ENCODE assay signal across 30 cellular contexts in genomic region chr12:122295877-122296276, GRCh38.
"Had no signal": no experiment of that assay in that cellular context is flagged by ENCODE, and none has a peak within 500 bp of the region (broad histone marks: within the 10 kb centered on the region; RNA-seq: fewer than 3 reads in every experiment).

No MANE protein-coding gene starts in this region.

- DNase-seq: colonic mucosa; cortex of kidney; dermis blood vessel endothelial cell; dorsolateral prefrontal cortex; effector CD4-positive, alpha-beta T cell; effector CD8-positive, alpha-beta T cell; effector memory CD4-positive, alpha-beta T cell; effector memory CD8-positive, alpha-beta T cell; endodermal cell; erythroblast; esophagus squamous epithelium; foreskin fibroblast; foreskin keratinocyte; foreskin melanocyte; gastrocnemius medialis; glutamatergic neuron; head of caudate nucleus; heart left ventricle; heart right ventricle; hippocampal formation had no signal

- H3K4me3 ChIP-seq: colonic mucosa, coronary artery, dorsolateral prefrontal cortex, esophagus muscularis mucosa, esophagus squamous epithelium, gastrocnemius medialis, gastroesophageal sphincter, heart left ventricle, heart right ventricle, hepatocyte had no signal

- H2AFZ ChIP-seq: hepatocyte had no signal

- ATAC-seq: effector memory CD8-positive, alpha-beta T cell; esophagus mucosa; foreskin keratinocyte; gastrocnemius medialis; gastroesophageal sphincter; heart left ventricle; heart right ventricle had no signal

- H3K27me3 ChIP-seq: colonic mucosa, dorsolateral prefrontal cortex, esophagus muscularis mucosa, esophagus squamous epithelium, foreskin keratinocyte, gastrocnemius medialis, gastroesophageal sphincter, heart left ventricle, heart right ventricle, hepatocyte had no signal

- H3K4me1 ChIP-seq: colonic mucosa, esophagus squamous epithelium, foreskin keratinocyte, gastrocnemius medialis, gastroesophageal sphincter, heart left ventricle, heart right ventricle had no signal

- H3K27ac ChIP-seq: colonic mucosa, coronary artery, epithelial cell of prostate, esophagus muscularis mucosa, esophagus squamous epithelium, foreskin keratinocyte, gastrocnemius medialis, gastroesophageal sphincter, heart left ventricle, heart right ventricle, hepatocyte had no signal

- H3K4me3 Mint-ChIP-seq: dendritic cell treated with granulocyte-macrophage colony-stimulating factor and Interleukin-4, amounts not matched to agents 40 ng/mL and 50 ng/mL, for 4 days; effector memory CD8-positive, alpha-beta T cell; endodermal cell had no signal

- H3K27me3 Mint-ChIP-seq: dendritic cell treated with granulocyte-macrophage colony-stimulating factor and Interleukin-4, amounts not matched to agents 40 ng/mL and 50 ng/mL, for 4 days; effector memory CD8-positive, alpha-beta T cell had no signal

- H3K36me3 ChIP-seq: colonic mucosa had no signal

- H3K27ac Mint-ChIP-seq: dendritic cell treated with granulocyte-macrophage colony-stimulating factor and Interleukin-4, amounts not matched to agents 40 ng/mL and 50 ng/mL, for 4 days; effector memory CD8-positive, alpha-beta T cell; endodermal cell had no signal

- H3K9me3 ChIP-seq: colonic mucosa, esophagus muscularis mucosa, esophagus squamous epithelium, gastrocnemius medialis, gastroesophageal sphincter had no signal

- H3K4me2 ChIP-seq: hepatocyte had no signal

- H3K79me2 ChIP-seq: hepatocyte had no signal

- FAIRE-seq: endometrium, endothelial cell of umbilical vein, frontal cortex had no signal

- H3K9me3 Mint-ChIP-seq: dendritic cell treated with granulocyte-macrophage colony-stimulating factor and Interleukin-4, amounts not matched to agents 40 ng/mL and 50 ng/mL, for 4 days; effector memory CD8-positive, alpha-beta T cell; endodermal cell had no signal

- H3K4me1 Mint-ChIP-seq: endodermal cell had no signal
